Comparison of ENCODE assay signal across 8 cellular contexts in genomic region chr4:54322817-54323417, GRCh38.
A peak's percentile ranks its signal among the peaks of the same experiment; 100 is the strongest.
DNase-seq lines count a peak whose midpoint lies in the region; ATAC-seq and TF ChIP-seq lines count a peak whose summit lies in the region.

No MANE protein-coding gene starts in this region.

- no peaks in the 10 kb centered on the region for H3K36me3 Mint-ChIP-seq in activated naive CD4-positive, alpha-beta T cell treated with anti-CD3 and anti-CD28 coated beads for 36 hours (ENCODE audit: low read depth)

- no peaks in the 10 kb centered on the region for H3K79me1 ChIP-seq in trophoblast cell (ENCODE audit: low read length)

- H3K27me3 ChIP-seq in GM06990 (replicated peaks; ENCODE audit: control insufficient read depth, insufficient read depth, low read length) (no peaks in the 10 kb centered on the region), PC-3 (ENCODE audit: low read length) (no peaks in the 10 kb centered on the region), trophoblast cell (ENCODE audit: insufficient read depth, low read length) (no peaks in the 10 kb centered on the region)

- H3K4me1 Mint-ChIP-seq in activated naive CD4-positive, alpha-beta T cell treated with anti-CD3 and anti-CD28 coated beads for 36 hours (ENCODE audit: low read depth): no peaks in the 10 kb centered on the region

- no peaks in the 10 kb centered on the region for H3F3A ChIP-seq in PC-3 (ENCODE audit: low read length, unreplicated experiment)

- intact Hi-C loops in PC-3 (cut with micrococcal nuclease): loop anchor here (1.0 to 5.0 kb wide), 5 partner anchors 110 to 1414 kb away; no protein-coding TSS in a partner anchor
- intact Hi-C loops in activated naive CD4-positive, alpha-beta T cell treated with anti-CD3 and anti-CD28 coated beads for 36 hours (cut with micrococcal nuclease): loop anchor here (1.0 to 2.0 kb wide), 6 partner anchors 110 to 1544 kb away; no protein-coding TSS in a partner anchor

- CTCF ChIA-PET in PC-3 (lab: Charles Lee): no interaction called here
- CTCF ChIA-PET in activated naive CD4-positive, alpha-beta T cell treated with anti-CD3 and anti-CD28 coated beads for 36 hours (lab: Charles Lee): interaction anchor here (0.8 to 2.7 kb wide), 3 partner anchors 117 to 637 kb away, joined by 3 to 8 read pairs (median 7); no protein-coding TSS in a partner anchor

- DNase-seq in GM06990 (ENCODE audit: extremely low read depth, insufficient read length): peak; percentile 18
- DNase-seq in H4 (ENCODE audit: low spot score): peak; percentile 68
- DNase-seq in Kasumi-1 (lab: John Stamatoyannopoulos, UW): peak; percentile 94 to 97
- peak; percentile 88 for DNase-seq in PC-3
- peak; percentile 78 for DNase-seq in activated naive CD4-positive, alpha-beta T cell treated with anti-CD3 and anti-CD28 coated beads for 36 hours
- peak; percentile 55 for DNase-seq in glomerular visceral epithelial cell (ENCODE audit: extremely low spot score)
- DNase-seq in trophoblast cell: peak; percentile 84 to 96

- H3K36me3 ChIP-seq in GM06990 (ENCODE audit: control insufficient read depth, insufficient read depth, low read length) (no peaks in the 10 kb centered on the region), PC-3 (ENCODE audit: low read depth, low read length) (no peaks in the 10 kb centered on the region), trophoblast cell (ENCODE audit: control insufficient read depth in 1 of 2, insufficient read depth in 2 of 2, low read length in 2 of 2) (no peaks in the 10 kb centered on the region)

- H3K9me3 Mint-ChIP-seq in activated naive CD4-positive, alpha-beta T cell treated with anti-CD3 and anti-CD28 coated beads for 36 hours: no peaks in the 10 kb centered on the region

- H3K4me3 Mint-ChIP-seq in activated naive CD4-positive, alpha-beta T cell treated with anti-CD3 and anti-CD28 coated beads for 36 hours: no peak overlapping the region

- H3K14ac ChIP-seq in trophoblast cell (ENCODE audit: low read length): no peak overlapping the region

- no peak overlapping the region for H4K91ac ChIP-seq in trophoblast cell (ENCODE audit: low read depth, low read length)

- H2BK5ac ChIP-seq in trophoblast cell (ENCODE audit: low read depth, low read length, poor library complexity): no peak overlapping the region

- WGBS in trophoblast cell (ENCODE audit: extremely low coverage, insufficient coverage, insufficient read length): no CpG with 5 or more reads among the region's 10 CpGs

- H3K4me2 ChIP-seq in PC-3 (ENCODE audit: low read length) (no peak overlapping the region), trophoblast cell (ENCODE audit: low read length) (no peak overlapping the region)

- no peaks in the 10 kb centered on the region for H3K27me3 Mint-ChIP-seq in activated naive CD4-positive, alpha-beta T cell treated with anti-CD3 and anti-CD28 coated beads for 36 hours (ENCODE audit: low read depth)

- H2BK12ac ChIP-seq in trophoblast cell (ENCODE audit: low read length): no peak overlapping the region

- BruUV-seq in PC-3 (replicated peaks; lab: Mats Ljungman, UMichigan): no TSS peak

- ATAC-seq in PC-3 (peak; percentile 88), GM18873 (IDR thresholded peaks at IDR 0.05; ENCODE audit: low FRiP score, unreplicated experiment) (no peak)

- H3K9ac ChIP-seq in PC-3 (ENCODE audit: low read length): no peak overlapping the region
- H3K9ac ChIP-seq in trophoblast cell (ENCODE audit: low read length): no peak overlapping the region

- H3K4me3 ChIP-seq in GM06990 (replicated peaks; ENCODE audit: low read depth, low read length): no peak overlapping the region
- no peak overlapping the region for H3K4me3 ChIP-seq in PC-3 (ENCODE audit: low read length)
- H3K4me3 ChIP-seq in trophoblast cell (ENCODE audit: low read depth, low read length): no peak overlapping the region

- H4K20me1 ChIP-seq in PC-3 (ENCODE audit: low read length): no peaks in the 10 kb centered on the region

- no peaks in the 10 kb centered on the region for H3K9me2 ChIP-seq in PC-3 (replicated peaks; ENCODE audit: low read length)

- H3K18ac ChIP-seq in trophoblast cell (ENCODE audit: low read length): no peak overlapping the region

- POLR2A ChIA-PET in PC-3 (lab: Charles Lee; ENCODE audit: unreplicated experiment): no interaction called here

- TF ChIP-seq CTCF in GM06990 (IDR thresholded peaks at IDR 0.05; ENCODE audit: insufficient read depth, low read length, poor library complexity, severe bottlenecking) (peak; percentile 71), PC-3 (conservative IDR thresholded peaks at IDR 0.05; ENCODE audit: low read depth, low read length) (peak; percentile 96)

- no peak overlapping the region for H3K23ac ChIP-seq in trophoblast cell (ENCODE audit: low read length)

- no peak overlapping the region for H2BK120ac ChIP-seq in trophoblast cell (ENCODE audit: insufficient read depth, low read length, poor library complexity)

- H2AK5ac ChIP-seq in trophoblast cell (ENCODE audit: low read length): no peak overlapping the region

- H3K4ac ChIP-seq in trophoblast cell (ENCODE audit: low read depth, low read length): no peak overlapping the region

- no peak overlapping the region for H3K27ac Mint-ChIP-seq in activated naive CD4-positive, alpha-beta T cell treated with anti-CD3 and anti-CD28 coated beads for 36 hours

- H3K27ac ChIP-seq in PC-3 (ENCODE audit: low read length) (no peak overlapping the region), trophoblast cell (ENCODE audit: low read depth, low read length) (no peak overlapping the region)

- H3K79me2 ChIP-seq in PC-3 (ENCODE audit: low read length) (no peaks in the 10 kb centered on the region), trophoblast cell (ENCODE audit: control insufficient read depth, insufficient read depth, low read length, poor library complexity) (no peaks in the 10 kb centered on the region)

- H2AFZ ChIP-seq in PC-3 (ENCODE audit: low read length): 0 out of 2 replicates have a peak overlapping the region, but pooled peaks have one; percentile 1
- H2AFZ ChIP-seq in trophoblast cell (ENCODE audit: insufficient read depth, low read length, poor library complexity): no peak overlapping the region

- peaks cover 14% of the 10 kb centered on the region for H3K4me1 ChIP-seq in PC-3 (ENCODE audit: insufficient read depth, low read length)
- H3K4me1 ChIP-seq in trophoblast cell (ENCODE audit: control insufficient read depth in 1 of 2, insufficient read depth in 2 of 2, low read length in 2 of 2): no peaks in the 10 kb centered on the region

- H4K12ac ChIP-seq in trophoblast cell (ENCODE audit: low read depth, low read length): no peak overlapping the region

- H4K8ac ChIP-seq in trophoblast cell (ENCODE audit: low read depth, low read length): no peak overlapping the region

- H3K9me3 ChIP-seq in PC-3 (ENCODE audit: low read length): no peaks in the 10 kb centered on the region
- H3K9me3 ChIP-seq in trophoblast cell (ENCODE audit: insufficient read depth, low read depth, low read length): peaks cover 2% of the 10 kb centered on the region

Comparison
In these comparisons a context has a peak if more than half of its experiments do, and no peak if none do; other contexts are left out.
1. DNase-seq: peak in every context shown above with its lines; median percentile 96 in Kasumi-1; 90 in trophoblast cell; 88 in PC-3; 78 in activated naive CD4-positive, alpha-beta T cell treated with anti-CD3 and anti-CD28 coated beads for 36 hours; 68 in H4; 55 in glomerular visceral epithelial cell; 18 in GM06990.